In the genomic region with DNA sequence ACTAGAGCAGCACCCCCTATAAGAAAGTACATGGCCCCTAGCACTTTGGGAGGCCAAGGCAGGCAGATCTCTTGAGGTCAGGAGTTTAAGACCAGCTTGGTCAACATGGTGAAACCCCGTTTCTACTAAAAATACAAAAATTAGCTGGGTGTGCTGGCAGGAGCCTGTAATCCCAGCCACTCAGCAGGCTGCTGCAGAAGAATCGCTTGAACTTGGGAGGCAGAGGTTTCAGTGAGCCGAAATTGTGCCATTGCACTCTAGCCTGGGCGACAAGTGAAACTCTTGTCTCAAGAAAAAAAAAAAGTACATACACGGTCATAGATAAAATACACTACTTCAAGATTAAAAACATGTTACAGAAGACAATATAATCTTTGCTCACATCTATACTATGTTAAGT, we compare ENCODE assay signal across 32 cellular contexts.
"Had no signal": no experiment of that assay in that cellular context is flagged by ENCODE, and none has a peak within 500 bp of the region (broad histone marks: within the 10 kb centered on the region; RNA-seq: fewer than 3 reads in every experiment).

No MANE protein-coding gene starts in this region.

- H3K4me2 ChIP-seq: PC-9 had no signal

- H3K4me1 ChIP-seq: SJCRH30 had no signal

- H2AFZ ChIP-seq: PC-9 had no signal

- DNase-seq: Karpas-422, KG1, NCI-H1048, NCI-H1092 treated with DMSO at 0.1 percent for 48 hours, NCI-H1105 treated with DMSO at 0.1 percent for 48 hours, NCI-H1417, NCI-H1436, NCI-H146, NCI-H1694, NCI-H187, NCI-H1930, NCI-H2029 treated with DMSO at 0.1 percent for 48 hours, NCI-H2081 treated with DMSO at 0.1 percent for 48 hours, NCI-H2107, NCI-H2171, NCI-H226, NCI-H446 treated with DMSO at 0.1 percent for 48 hours, NCI-H510A, NCI-H524, NCI-H526, NCI-H69, NCI-H748 treated with DMSO at 0.1 percent for 48 hours, NCI-H82, PC-9, SHP77, SIG-M5, SJCRH30 had no signal

- H3K27ac ChIP-seq: PC-9, RWPE1, SJCRH30, SK-N-MC had no signal

- ATAC-seq: Panc1, Right ventricle myocardium inferior, SK-N-SH treated with all-trans-retinoic acid at 6 μM for 48 hours had no signal

- H3K27me3 ChIP-seq: SJCRH30 had no signal

- H3K9me3 ChIP-seq: SJCRH30 had no signal

- H3K4me3 ChIP-seq: PC-9, SJCRH30, SK-N-MC had no signal
